ENCODE assay signal across 8 cellular contexts in the genomic region with DNA sequence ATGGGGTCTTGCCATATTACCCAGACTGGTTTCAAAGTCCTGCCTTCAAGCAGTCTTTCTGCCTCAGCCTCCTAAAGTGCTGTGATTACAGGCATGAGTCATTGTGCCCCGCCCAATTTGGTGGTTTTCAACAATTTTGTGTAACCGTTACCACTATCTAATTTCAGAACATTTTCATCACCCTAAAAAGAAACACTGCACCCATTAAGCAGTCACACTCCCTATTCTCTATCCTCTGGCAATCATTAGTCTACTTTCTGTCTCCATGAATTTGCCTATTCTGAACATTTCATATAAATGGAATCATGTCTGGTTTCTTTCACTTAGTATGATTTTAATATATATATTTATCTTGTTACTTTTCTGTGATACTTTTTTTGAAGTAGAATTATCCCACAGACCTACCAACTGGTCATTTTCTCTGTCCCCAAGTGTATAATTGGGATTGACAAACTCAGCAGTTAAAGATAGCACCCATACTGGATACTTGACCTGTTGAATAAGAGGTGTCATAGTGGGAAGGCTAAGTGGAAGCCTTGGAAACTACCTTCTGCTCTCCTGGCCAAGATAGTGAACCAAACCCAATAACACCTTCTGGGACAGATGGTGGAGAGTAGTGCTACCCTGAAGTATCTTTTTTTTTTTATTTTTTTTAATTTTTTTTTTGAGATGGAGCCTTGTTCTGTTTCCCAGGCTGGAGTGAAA.
DNase-seq lines count a peak whose midpoint lies in the region; ATAC-seq and TF ChIP-seq lines count a peak whose summit lies in the region.

No MANE protein-coding gene starts in this region.

- H2AFZ ChIP-seq in HCT116 (ENCODE audit: low read depth, low read length, poor library complexity, severe bottlenecking), result no peak overlapping the region
- no peak overlapping the region for H2AFZ ChIP-seq in hepatocyte

- peak overlapping the region; percentile 84 for H3K27ac Mint-ChIP-seq in activated naive CD4-positive, alpha-beta T cell treated with anti-CD3 and anti-CD28 coated beads, Interleukin-2, amount 10 ng/mL, durations not matched to agents 7 days and 5 days
- H3K27ac Mint-ChIP-seq in naive thymus-derived CD4-positive, alpha-beta T cell, result peak overlapping the region in 5 of 9 donors; percentile 22 to 53 (median 30)

- TF ChIP-seq CTCF in HCT116 (IDR thresholded peaks at IDR 0.05 in 2 of 3, conservative IDR thresholded peaks at IDR 0.05 in 1 of 3; ENCODE audit: borderline replicate concordance in 1 of 3, insufficient read depth in 1 of 3, low read depth in 2 of 3, low read length in 2 of 3) (no peak), RWPE2 (IDR thresholded peaks at IDR 0.05; ENCODE audit: poor library complexity, severe bottlenecking) (no peak), vagina (IDR thresholded peaks at IDR 0.05) (no peak), hepatocyte (IDR thresholded peaks at IDR 0.05; ENCODE audit: poor library complexity) (no peak)

- no peak for TF ChIP-seq POLR2A in HCT116 (IDR thresholded peaks at IDR 0.05; ENCODE audit: borderline replicate concordance, extremely low read depth, insufficient read depth, insufficient read length)
- TF ChIP-seq POLR2A in vagina (IDR thresholded peaks at IDR 0.05), result no peak

- peak overlapping the region; percentile 30 for H3K4me2 ChIP-seq in HCT116 (ENCODE audit: low read length)
- H3K4me2 ChIP-seq in hepatocyte, result no peak overlapping the region

- H3K9me3 ChIP-seq in HCT116 (ENCODE audit: control insufficient read depth in 1 of 2, insufficient read depth in 1 of 2, low read depth in 1 of 2, low read length in 2 of 2) (no peaks in the 10 kb centered on the region), RWPE2 (ENCODE audit: severe bottlenecking) (no peaks in the 10 kb centered on the region), vagina (no peaks in the 10 kb centered on the region), hepatocyte (ENCODE audit: low read depth) (no peaks in the 10 kb centered on the region)
- no peaks in the 10 kb centered on the region for H3K9me3 ChIP-seq in naive thymus-derived CD4-positive, alpha-beta T cell (ENCODE audit: control insufficient read depth in 2 of 3, low read length in 3 of 3)

- no peak overlapping the region for H3K9ac ChIP-seq in HCT116 (ENCODE audit: low read length)

- H3K36me3 Mint-ChIP-seq in activated naive CD4-positive, alpha-beta T cell treated with anti-CD3 and anti-CD28 coated beads, Interleukin-2, amount 10 ng/mL, durations not matched to agents 7 days and 5 days, result peaks cover 43% of the 10 kb centered on the region
- H3K36me3 Mint-ChIP-seq in naive thymus-derived CD4-positive, alpha-beta T cell, result peaks cover 0 to 37% (median 10%) of the 10 kb centered on the region in 5 donors

- RAD21 ChIA-PET in HCT116 (lab: Charles Lee; ENCODE audit: low non-redundant PET in 1 of 2, low total read pairs in 2 of 2, uncharacterized antibody in 2 of 2, unreplicated experiment in 2 of 2), result no interaction called here

- DNase-seq in AG20443 (ENCODE audit: low spot score), result peak; percentile 49
- DNase-seq in HCT116 (ENCODE audit: low read depth, low spot score), result peak; percentile 44
- DNase-seq in RWPE2 (ENCODE audit: low spot score), result no peak
- DNase-seq in activated naive CD4-positive, alpha-beta T cell treated with anti-CD3 and anti-CD28 coated beads, Interleukin-2, amount 10 ng/mL, durations not matched to agents 7 days and 5 days, result peak; percentile 76
- peak in 2 of 9 donors; percentile 48 to 62 for DNase-seq in naive thymus-derived CD4-positive, alpha-beta T cell
- DNase-seq in vagina (ENCODE audit: extremely low spot score in 2 of 2), result no peak
- DNase-seq in hepatocyte (ENCODE audit: low spot score), result no peak

- no peaks in the 10 kb centered on the region for H3K27me3 Mint-ChIP-seq in activated naive CD4-positive, alpha-beta T cell treated with anti-CD3 and anti-CD28 coated beads, Interleukin-2, amount 10 ng/mL, durations not matched to agents 7 days and 5 days
- no peaks in the 10 kb centered on the region for H3K27me3 Mint-ChIP-seq in naive thymus-derived CD4-positive, alpha-beta T cell

- H3K27ac ChIP-seq in HCT116 (ENCODE audit: low read depth, low read length) (no peak overlapping the region), RWPE2 (ENCODE audit: poor library complexity, severe bottlenecking) (peak overlapping the region; percentile 40), vagina (peak overlapping the region; percentile 55), hepatocyte (no peak overlapping the region)
- H3K27ac ChIP-seq in naive thymus-derived CD4-positive, alpha-beta T cell (ENCODE audit: low read depth, low read length), result no peak overlapping the region

- H4K20me1 ChIP-seq in HCT116 (ENCODE audit: insufficient read depth), result no peaks in the 10 kb centered on the region
- no peaks in the 10 kb centered on the region for H4K20me1 ChIP-seq in hepatocyte (ENCODE audit: insufficient read depth, poor library complexity, severe bottlenecking)

- peaks cover 61% of the 10 kb centered on the region for H3K4me1 Mint-ChIP-seq in activated naive CD4-positive, alpha-beta T cell treated with anti-CD3 and anti-CD28 coated beads, Interleukin-2, amount 10 ng/mL, durations not matched to agents 7 days and 5 days
- peaks cover 39 to 70% (median 62%) of the 10 kb centered on the region in 7 donors for H3K4me1 Mint-ChIP-seq in naive thymus-derived CD4-positive, alpha-beta T cell

- ATAC-seq in HCT116 (peak; percentile 64), RWPE2 (ENCODE audit: low read depth) (peak; percentile 75), HG03045 (IDR thresholded peaks at IDR 0.05; ENCODE audit: unreplicated experiment) (no peak)
- ATAC-seq in naive thymus-derived CD4-positive, alpha-beta T cell, result peak; percentile 86

- no peaks in the 10 kb centered on the region for H3K36me3 ChIP-seq in HCT116 (ENCODE audit: control insufficient read depth in 1 of 2, insufficient read depth in 2 of 2, low read length in 2 of 2)
- H3K36me3 ChIP-seq in RWPE2 (ENCODE audit: low read depth), result no peaks in the 10 kb centered on the region
- no peaks in the 10 kb centered on the region for H3K36me3 ChIP-seq in naive thymus-derived CD4-positive, alpha-beta T cell (ENCODE audit: control insufficient read depth in 2 of 3, insufficient read depth in 3 of 3, low read length in 3 of 3)
- H3K36me3 ChIP-seq in vagina, result no peaks in the 10 kb centered on the region
- H3K36me3 ChIP-seq in hepatocyte (replicated peaks; ENCODE audit: insufficient read depth, low read depth), result no peaks in the 10 kb centered on the region

- peaks cover 3% of the 10 kb centered on the region for H3K9me3 Mint-ChIP-seq in activated naive CD4-positive, alpha-beta T cell treated with anti-CD3 and anti-CD28 coated beads, Interleukin-2, amount 10 ng/mL, durations not matched to agents 7 days and 5 days
- peaks cover 0 to 2% (median 0%) of the 10 kb centered on the region in 11 donors for H3K9me3 Mint-ChIP-seq in naive thymus-derived CD4-positive, alpha-beta T cell

- TF ChIP-seq RAD21 in HCT116 (IDR thresholded peaks at IDR 0.05; ENCODE audit: low read depth), result no peak

- CTCF ChIA-PET in HCT116 (lab: Charles Lee), result no interaction called here
- CTCF ChIA-PET in activated naive CD4-positive, alpha-beta T cell treated with anti-CD3 and anti-CD28 coated beads, Interleukin-2, amount 10 ng/mL, durations not matched to agents 7 days and 5 days (lab: Charles Lee), result interaction anchor here (0.8 kb wide), 1 partner anchor 66 kb away, joined by 3 read pairs; no protein-coding TSS in a partner anchor
- CTCF ChIA-PET in naive thymus-derived CD4-positive, alpha-beta T cell (lab: Charles Lee), result no interaction called here

- H3K4me3 ChIP-seq in HCT116 (replicated peaks in 1 of 2; ENCODE audit: low read depth in 1 of 2, low read length in 2 of 2) (no peak overlapping the region), RWPE2 (ENCODE audit: severe bottlenecking) (no peak overlapping the region), vagina (no peak overlapping the region), hepatocyte (no peak overlapping the region)
- no peak overlapping the region for H3K4me3 ChIP-seq in naive thymus-derived CD4-positive, alpha-beta T cell (ENCODE audit: low read length)

- no peaks in the 10 kb centered on the region for H3K79me2 ChIP-seq in HCT116 (ENCODE audit: insufficient read depth, low read length)
- peaks cover 8% of the 10 kb centered on the region for H3K79me2 ChIP-seq in hepatocyte

- H3K4me3 Mint-ChIP-seq in activated naive CD4-positive, alpha-beta T cell treated with anti-CD3 and anti-CD28 coated beads, Interleukin-2, amount 10 ng/mL, durations not matched to agents 7 days and 5 days, result no peak overlapping the region
- peak overlapping the region in 7 of 10 donors; percentile 12 to 66 (median 44) for H3K4me3 Mint-ChIP-seq in naive thymus-derived CD4-positive, alpha-beta T cell

- H3K4me1 ChIP-seq in HCT116 (ENCODE audit: control insufficient read depth in 1 of 2, insufficient read depth in 2 of 2, low read length in 2 of 2), result peaks cover 8 to 17% of the 10 kb centered on the region in 2 experiments
- peaks cover 11% of the 10 kb centered on the region for H3K4me1 ChIP-seq in RWPE2 (ENCODE audit: insufficient read depth, poor library complexity, severe bottlenecking)
- peaks cover 11 to 35% of the 10 kb centered on the region in 2 donors for H3K4me1 ChIP-seq in naive thymus-derived CD4-positive, alpha-beta T cell (ENCODE audit: control insufficient read depth in 2 of 2, insufficient read depth in 2 of 2, low read length in 2 of 2)
- H3K4me1 ChIP-seq in vagina, result peaks cover 29% of the 10 kb centered on the region
- H3K4me1 ChIP-seq in hepatocyte (ENCODE audit: insufficient read depth), result no peaks in the 10 kb centered on the region

- intact Hi-C loops in HCT116 (cut with micrococcal nuclease) (no loop called here), vagina (cut with DNase I) (no loop called here)
- intact Hi-C loops in naive thymus-derived CD4-positive, alpha-beta T cell (cut with micrococcal nuclease), result loop anchor here (1.0 to 2.0 kb wide), 3 partner anchors 27 to 66 kb away; no protein-coding TSS in a partner anchor

- 62% methylated on average over 2 of the region's 2 CpGs for WGBS in hepatocyte (ENCODE audit: low lambda C conversion rate, missing lambda C conversion rate)

- POLR2A ChIA-PET in HCT116 (lab: Charles Lee), result no interaction called here
- POLR2A ChIA-PET in naive thymus-derived CD4-positive, alpha-beta T cell (lab: Charles Lee), result interaction anchor here (1.2 to 1.9 kb wide), 2 partner anchors 27 to 65 kb away, joined by 4 to 6 read pairs; a partner anchor contains a TSS

- H3K9me2 ChIP-seq in HCT116 (ENCODE audit: insufficient read depth), result no peaks in the 10 kb centered on the region
- no peaks in the 10 kb centered on the region for H3K9me2 ChIP-seq in hepatocyte (replicated peaks; ENCODE audit: insufficient read depth)

- no peaks in the 10 kb centered on the region for H3K27me3 ChIP-seq in HCT116 (ENCODE audit: insufficient read depth, low read length)
- H3K27me3 ChIP-seq in RWPE2 (ENCODE audit: insufficient read depth, poor library complexity, severe bottlenecking), result no peaks in the 10 kb centered on the region
- H3K27me3 ChIP-seq in naive thymus-derived CD4-positive, alpha-beta T cell (ENCODE audit: control insufficient read depth in 2 of 2, insufficient read depth in 2 of 2, low read length in 2 of 2), result no peaks in the 10 kb centered on the region
- no peaks in the 10 kb centered on the region for H3K27me3 ChIP-seq in vagina
- no peaks in the 10 kb centered on the region for H3K27me3 ChIP-seq in hepatocyte

- BruUV-seq in HCT116 (replicated peaks; lab: Mats Ljungman, UMichigan), result no TSS peak

TF ChIP-seq in HCT116, 20 proteins besides CTCF, POLR2A, EP300 and RAD21 (continues in another document):
- TF ChIP-seq EZH2 (IDR thresholded peaks at IDR 0.05) (no peak), CEBPB (IDR thresholded peaks at IDR 0.05; ENCODE audit: low read depth) (peak; percentile 72)

Comparison
In these comparisons a context has a peak if more than half of its experiments do, and no peak if none do; other contexts are left out.
1. DNase-seq: peak in AG20443 (single experiment), HCT116 (single experiment) and activated naive CD4-positive, alpha-beta T cell treated with anti-CD3 and anti-CD28 coated beads, Interleukin-2, amount 10 ng/mL, durations not matched to agents 7 days and 5 days (single experiment); none in RWPE2 (single experiment), vagina (0 of 2) and hepatocyte (single experiment).
2. H3K27ac ChIP-seq: peak in RWPE2 (single experiment) and vagina (single experiment); none in HCT116 (single experiment), naive thymus-derived CD4-positive, alpha-beta T cell (single experiment) and hepatocyte (single experiment).
3. intact Hi-C loops: an anchor here in naive thymus-derived CD4-positive, alpha-beta T cell (1.0 to 2.0 kb wide); none called in HCT116 and vagina.